ENCODE assay signal across 15 cellular contexts in genomic region chr12:7433276-7433822, GRCh38. TPM values are rescaled to one million over a fixed set of nuclear protein-coding genes. Genes with fewer than 3 reads are reported as not detected.
DNase-seq lines count a peak whose midpoint lies in the region; ATAC-seq and TF ChIP-seq lines count a peak whose summit lies in the region.
"Had no signal": no experiment of that assay in that cellular context is flagged by ENCODE, and none has a peak within 500 bp of the region (broad histone marks: within the 10 kb centered on the region; RNA-seq: fewer than 3 reads in every experiment).

No MANE protein-coding gene starts in this region.

- H2BK12ac ChIP-seq in neuronal stem cell (ENCODE audit: low read length), result no peak overlapping the region

- H3K4me1 Mint-ChIP-seq in activated naive CD8-positive, alpha-beta T cell treated with anti-CD3 and anti-CD28 coated beads for 36 hours, result no peaks in the 10 kb centered on the region
- no peaks in the 10 kb centered on the region for H3K4me1 Mint-ChIP-seq in effector memory CD8-positive, alpha-beta T cell (ENCODE audit: low read depth in 2 of 2)

- H3K14ac ChIP-seq in neuronal stem cell (ENCODE audit: low read length), result no peak overlapping the region

- H3K9me3 Mint-ChIP-seq in activated naive CD8-positive, alpha-beta T cell treated with anti-CD3 and anti-CD28 coated beads for 36 hours, result no peaks in the 10 kb centered on the region
- no peaks in the 10 kb centered on the region for H3K9me3 Mint-ChIP-seq in effector memory CD8-positive, alpha-beta T cell

- no peak overlapping the region for H4K91ac ChIP-seq in neuronal stem cell (ENCODE audit: low read depth, low read length, poor library complexity)

- H3K9me3 ChIP-seq in MG63 (no peaks in the 10 kb centered on the region), neuronal stem cell (replicated peaks in 1 of 2; ENCODE audit: control insufficient read depth in 2 of 2, insufficient read depth in 1 of 2, low read depth in 1 of 2, low read length in 2 of 2) (no peaks in the 10 kb centered on the region), smooth muscle cell (replicated peaks; ENCODE audit: low read depth) (no peaks in the 10 kb centered on the region)

- no peaks in the 10 kb centered on the region for H3K79me2 ChIP-seq in smooth muscle cell (ENCODE audit: low read depth)

- H3K4me3 ChIP-seq in MG63 (no peak overlapping the region), cardiac fibroblast (replicated peaks in 1 of 2; ENCODE audit: low read depth in 2 of 2, low read length in 2 of 2) (no peak overlapping the region), neuronal stem cell (ENCODE audit: low read length in 2 of 2) (no peak overlapping the region), smooth muscle cell (no peak overlapping the region)

- no peaks in the 10 kb centered on the region for H3K4me1 ChIP-seq in neuronal stem cell (ENCODE audit: control insufficient read depth in 2 of 2, insufficient read depth in 1 of 2, low read depth in 1 of 2, low read length in 2 of 2)
- H3K4me1 ChIP-seq in smooth muscle cell (ENCODE audit: low read depth), result peaks cover 5% of the 10 kb centered on the region

- no peak overlapping the region for H3K18ac ChIP-seq in neuronal stem cell (ENCODE audit: low read length)

- H2BK15ac ChIP-seq in neuronal stem cell (ENCODE audit: low read length), result no peak overlapping the region

- H4K20me1 ChIP-seq in smooth muscle cell (ENCODE audit: low read depth), result no peaks in the 10 kb centered on the region

- peaks cover 7% of the 10 kb centered on the region for H3K27me3 Mint-ChIP-seq in activated naive CD8-positive, alpha-beta T cell treated with anti-CD3 and anti-CD28 coated beads for 36 hours
- peaks cover 11 to 16% of the 10 kb centered on the region in 2 donors for H3K27me3 Mint-ChIP-seq in effector memory CD8-positive, alpha-beta T cell

- H2BK120ac ChIP-seq in neuronal stem cell (ENCODE audit: low read depth, low read length), result no peak overlapping the region

- no peak overlapping the region for H3K27ac ChIP-seq in neuronal stem cell (replicated peaks; ENCODE audit: low read length)
- no peak overlapping the region for H3K27ac ChIP-seq in smooth muscle cell (ENCODE audit: low read depth)
- H3K27ac ChIP-seq: VCaP had no signal

- H3K4me3 Mint-ChIP-seq in activated naive CD8-positive, alpha-beta T cell treated with anti-CD3 and anti-CD28 coated beads for 36 hours, result no peak overlapping the region
- H3K4me3 Mint-ChIP-seq in effector memory CD8-positive, alpha-beta T cell, result no peak overlapping the region

- no peak overlapping the region for H3K4me2 ChIP-seq in neuronal stem cell (ENCODE audit: insufficient read depth, low read length, poor library complexity, severe bottlenecking)
- no peak overlapping the region for H3K4me2 ChIP-seq in smooth muscle cell

- no peaks in the 10 kb centered on the region for H3K36me3 ChIP-seq in MG63
- H3K36me3 ChIP-seq in neuronal stem cell (replicated peaks in 1 of 2; ENCODE audit: control insufficient read depth in 2 of 2, insufficient read depth in 2 of 2, low read length in 2 of 2), result no peaks in the 10 kb centered on the region
- H3K36me3 ChIP-seq in smooth muscle cell (ENCODE audit: low read depth), result no peaks in the 10 kb centered on the region

- no peak overlapping the region for H3K23ac ChIP-seq in neuronal stem cell (ENCODE audit: low read depth, low read length, poor library complexity)

- no CpG with 5 or more reads among the region's 6 CpGs for WGBS in neuronal stem cell (ENCODE audit: extremely low coverage in 2 of 2, insufficient read length in 2 of 2, insufficient replicate concordance in 1 of 2), 2 donors
- 72% methylated on average over 6 of the region's 6 CpGs for WGBS in smooth muscle cell (ENCODE audit: low lambda C conversion rate)

- H2AFZ ChIP-seq in neuronal stem cell (ENCODE audit: low read length) (no peak overlapping the region), smooth muscle cell (ENCODE audit: low read depth) (no peak overlapping the region)

- H3K79me1 ChIP-seq in neuronal stem cell (ENCODE audit: low read depth, low read length), result no peaks in the 10 kb centered on the region

- DNase-seq in Daoy (ENCODE audit: low read depth) (peak; percentile 84), MG63 (peak; percentile 32), cardiac fibroblast (ENCODE audit: low read depth in 2 of 2) (peak; percentile 26 to 83), neuronal stem cell (ENCODE audit: low spot score) (no peak), smooth muscle cell (lab: John Stamatoyannopoulos, UW; ENCODE audit: unreplicated experiment) (no peak)
- no peak for DNase-seq in activated CD4-positive, CD25-positive, alpha-beta regulatory T cell treated with anti-CD3 and anti-CD28 coated beads, Interleukin-2, amount 50 U/mL, for 72 hours
- DNase-seq in activated naive CD8-positive, alpha-beta T cell treated with anti-CD3 and anti-CD28 coated beads for 36 hours, result no peak
- no peak for DNase-seq in effector memory CD8-positive, alpha-beta T cell
- DNase-seq: amygdala; effector CD8-positive, alpha-beta T cell; NCI-H1105; NCI-H524 treated with DMSO at 0.1 percent for 48 hours; stimulated activated CD4-positive, alpha-beta T cell treated with anti-CD3 and anti-CD28 coated beads, Interleukin-2, amount 100 ng/mL, for 24 hours; stimulated activated naive CD4-positive, alpha-beta T cell treated with Interleukin-2 at 50 U/mL for 16 hours had no signal

- no peaks in the 10 kb centered on the region for H3F3A ChIP-seq in smooth muscle cell (ENCODE audit: low read depth)

- H4K8ac ChIP-seq in neuronal stem cell (ENCODE audit: low read depth, low read length), result no peak overlapping the region

- H2BK5ac ChIP-seq in neuronal stem cell (ENCODE audit: low read length), result no peak overlapping the region

- H2AK5ac ChIP-seq in neuronal stem cell (ENCODE audit: low read depth, low read length), result no peak overlapping the region

- TF ChIP-seq CTCF in cardiac fibroblast (IDR thresholded peaks at IDR 0.05; ENCODE audit: low read depth, low read length) (no peak), smooth muscle cell (IDR thresholded peaks at IDR 0.05; ENCODE audit: borderline replicate concordance, insufficient read depth, poor library complexity, severe bottlenecking) (no peak)

- no peak overlapping the region for H3K27ac Mint-ChIP-seq in activated naive CD8-positive, alpha-beta T cell treated with anti-CD3 and anti-CD28 coated beads for 36 hours
- no peak overlapping the region for H3K27ac Mint-ChIP-seq in effector memory CD8-positive, alpha-beta T cell

- ATAC-seq in effector memory CD8-positive, alpha-beta T cell (replicated peaks), result no peak

- H3K4ac ChIP-seq in neuronal stem cell (ENCODE audit: low read length), result no peak overlapping the region

- H3K9ac ChIP-seq in neuronal stem cell (ENCODE audit: low read depth, low read length, poor library complexity), result peak overlapping the region; percentile 60
- H3K9ac ChIP-seq in smooth muscle cell (ENCODE audit: low read depth), result no peak overlapping the region

- H3K27me3 ChIP-seq in MG63 (no peaks in the 10 kb centered on the region), neuronal stem cell (ENCODE audit: control insufficient read depth in 3 of 3, insufficient read depth in 3 of 3, low read depth in 1 of 3, low read length in 3 of 3) (peaks cover 0 to under 1% (median 0%) of the 10 kb centered on the region in 3 experiments), smooth muscle cell (ENCODE audit: low read depth) (peaks cover 5% of the 10 kb centered on the region)

- H3K36me3 Mint-ChIP-seq in activated naive CD8-positive, alpha-beta T cell treated with anti-CD3 and anti-CD28 coated beads for 36 hours, result no peaks in the 10 kb centered on the region
- no peaks in the 10 kb centered on the region for H3K36me3 Mint-ChIP-seq in effector memory CD8-positive, alpha-beta T cell (ENCODE audit: insufficient read depth)

RNA-seq across cellular contexts. Expression of gene CD163L1, which starts 10.6 kb away (rescaled TPM):
- total RNA-seq in Daoy (2014; rRNA removed; shearing (Covaris generic)), result 2.9 and 21.4 TPM in 2 replicates
- total RNA-seq in MG63 (2014; rRNA removed; shearing (Covaris generic); ENCODE audit: low replicate concordance), result 0.37 and 2.0 TPM in 2 replicates
- 0.18 TPM for polyA plus RNA-seq in neuronal stem cell (2013, experiment 1 of 2)
- 0.03 TPM for polyA plus RNA-seq in neuronal stem cell (2013, experiment 2 of 2)
- total RNA-seq in activated naive CD8-positive, alpha-beta T cell treated with anti-CD3 and anti-CD28 coated beads for 36 hours, result not detected
- total RNA-seq in smooth muscle cell, result 0.72 TPM in 1 of 2 replicates, not detected in the other
- 1.1 TPM in 1 of 2 replicates, not detected in the other for polyA plus RNA-seq in smooth muscle cell

Comparison
In these comparisons a context has a peak if more than half of its experiments do, and no peak if none do; other contexts are left out.
1. DNase-seq: peak in Daoy (single experiment), MG63 (single experiment) and cardiac fibroblast (2 of 2); none in neuronal stem cell (single experiment), activated CD4-positive, CD25-positive, alpha-beta regulatory T cell treated with anti-CD3 and anti-CD28 coated beads, Interleukin-2, amount 50 U/mL, for 72 hours (single experiment), activated naive CD8-positive, alpha-beta T cell treated with anti-CD3 and anti-CD28 coated beads for 36 hours (single experiment), effector memory CD8-positive, alpha-beta T cell (0 of 3) and smooth muscle cell (single experiment).